Comparison of ENCODE assay signal across 8 cellular contexts in genomic region chr19:46299004-46299509, GRCh38. TPM values are rescaled to one million over a fixed set of nuclear protein-coding genes. Genes with fewer than 3 reads are reported as not detected.
DNase-seq lines count a peak whose midpoint lies in the region; ATAC-seq and TF ChIP-seq lines count a peak whose summit lies in the region.

No MANE protein-coding gene starts in this region.

- intact Hi-C loops in left colon (cut with DNase I, micrococcal nuclease): no loop called here

- no peak for TF ChIP-seq CTCF in thoracic aorta (IDR thresholded peaks at IDR 0.05)

- peak overlapping the region; percentile 95 to 97 for H3K27ac ChIP-seq in thoracic aorta

- H3K27ac Mint-ChIP-seq in T-helper 2 cell treated with Interferon-gamma antibody and Interleukin-4, amounts not matched to agents 5 μg/mL and 100 μg/mL, for 36 hours: no peak overlapping the region

- DNase-seq in H4 (ENCODE audit: low spot score) (peak; percentile 88), NCI-H510A (lab: John Stamatoyannopoulos, UW) (peak; percentile 93), cerebellum (ENCODE audit: low spot score) (peak; percentile 58), left colon (peak; percentile 97), thoracic aorta (ENCODE audit: low spot score) (peak; percentile 74)
- DNase-seq in activated CD4-positive, alpha-beta T cell treated with anti-CD3 and anti-CD28 coated beads for 4 hours: no peak
- no peak for DNase-seq in T-helper 2 cell treated with Interferon-gamma antibody and Interleukin-4, amounts not matched to agents 5 μg/mL and 100 μg/mL, for 36 hours (ENCODE audit: low spot score)

- H3K36me3 Mint-ChIP-seq in T-helper 2 cell treated with Interferon-gamma antibody and Interleukin-4, amounts not matched to agents 5 μg/mL and 100 μg/mL, for 36 hours (ENCODE audit: low read depth): no peaks in the 10 kb centered on the region

- no peak overlapping the region for H3K4me3 Mint-ChIP-seq in T-helper 2 cell treated with Interferon-gamma antibody and Interleukin-4, amounts not matched to agents 5 μg/mL and 100 μg/mL, for 36 hours

- H3K9me3 ChIP-seq in thoracic aorta: no peaks in the 10 kb centered on the region

- no peaks in the 10 kb centered on the region for H3K9me3 Mint-ChIP-seq in T-helper 2 cell treated with Interferon-gamma antibody and Interleukin-4, amounts not matched to agents 5 μg/mL and 100 μg/mL, for 36 hours

- no peaks in the 10 kb centered on the region for H3K4me1 Mint-ChIP-seq in T-helper 2 cell treated with Interferon-gamma antibody and Interleukin-4, amounts not matched to agents 5 μg/mL and 100 μg/mL, for 36 hours (ENCODE audit: low read depth)

- peaks cover 8% of the 10 kb centered on the region for H3K36me3 ChIP-seq in thoracic aorta

- peaks cover 34 to 73% of the 10 kb centered on the region in 2 donors for H3K4me1 ChIP-seq in thoracic aorta (ENCODE audit: control insufficient read depth in 1 of 2, low read depth in 2 of 2)

- H3K4me3 ChIP-seq in thoracic aorta: peak overlapping the region; percentile 72

- ATAC-seq in left colon (peak; percentile 82), thoracic aorta (ENCODE audit: insufficient number of reproducible peaks, low FRiP score, low read depth) (peak; percentile 54), HG02973 (IDR thresholded peaks at IDR 0.05; ENCODE audit: unreplicated experiment) (no peak)

- H3K27me3 Mint-ChIP-seq in T-helper 2 cell treated with Interferon-gamma antibody and Interleukin-4, amounts not matched to agents 5 μg/mL and 100 μg/mL, for 36 hours (ENCODE audit: low read depth): peaks cover 29% of the 10 kb centered on the region

- H3K27me3 ChIP-seq in thoracic aorta (replicated peaks; ENCODE audit: insufficient read depth): no peaks in the 10 kb centered on the region

RNA-seq across cellular contexts. Expression of gene HIF3A, which starts 2.2 kb away (rescaled TPM):
- total RNA-seq in H4 (2014; rRNA removed; shearing (Covaris generic)): not detected in 2 replicates
- total RNA-seq in cerebellum (19.9 TPM), left colon (10 to 100 TPM; 12.0 to 14.6 TPM), thoracic aorta (100 to 1,000 TPM in 1 of 2 donors, 10 to 100 TPM in 1; 85.6 to 189 TPM)

RNA-seq across cellular contexts. Expression of gene PPP5C, which starts 47.8 kb away (rescaled TPM):
- 48.7 and 59.1 TPM in 2 replicates for total RNA-seq in H4 (2014; rRNA removed; shearing (Covaris generic))
- total RNA-seq in cerebellum (49.1 TPM), left colon (10 to 100 TPM; 51.8 to 80.7 TPM), thoracic aorta (100 to 1,000 TPM in 1 of 2 donors, 10 to 100 TPM in 1; 60.6 to 107 TPM)

Comparison
In these comparisons a context has a peak if more than half of its experiments do, and no peak if none do; other contexts are left out.
1. DNase-seq: peak in H4 (single experiment), NCI-H510A (single experiment), cerebellum (single experiment), left colon (2 of 2) and thoracic aorta (single experiment); none in activated CD4-positive, alpha-beta T cell treated with anti-CD3 and anti-CD28 coated beads for 4 hours (0 of 2) and T-helper 2 cell treated with Interferon-gamma antibody and Interleukin-4, amounts not matched to agents 5 μg/mL and 100 μg/mL, for 36 hours (single experiment).
2. RNA of gene HIF3A, which starts 2.2 kb away (total RNA-seq): 85.6 to 189 TPM in thoracic aorta, 19.9 TPM in cerebellum (single experiment) and 12.0 to 14.6 TPM in left colon; not detected in H4; every median in the first group is over 10 times any median in the second.